ENCODE assay signal across 21 cellular contexts in genomic region chr7:2003451-2003930, GRCh38.
DNase-seq lines count a peak whose midpoint lies in the region; ATAC-seq and TF ChIP-seq lines count a peak whose summit lies in the region.
"Had no signal": no experiment of that assay in that cellular context is flagged by ENCODE, and none has a peak within 500 bp of the region (broad histone marks: within the 10 kb centered on the region; RNA-seq: fewer than 3 reads in every experiment).

No MANE protein-coding gene starts in this region.

- no peak for TF ChIP-seq CTCF in CD14-positive monocyte (IDR thresholded peaks at IDR 0.05)

- H3K9me3 Mint-ChIP-seq in CD14-positive monocyte, result peaks cover 0 to 2% (median 0%) of the 10 kb centered on the region in 7 donors
- H3K9me3 Mint-ChIP-seq: activated naive CD8-positive, alpha-beta T cell treated with anti-CD3 and anti-CD28 coated beads, Interleukin-2, amount 10 ng/mL, durations not matched to agents 7 days and 5 days; CD4-positive, alpha-beta memory T cell had no signal

- H3K4me1 Mint-ChIP-seq in CD14-positive monocyte, result no peaks in the 10 kb centered on the region
- H3K4me1 Mint-ChIP-seq in T-helper 17 cell, result peaks cover 11% of the 10 kb centered on the region
- H3K4me1 Mint-ChIP-seq: activated naive CD8-positive, alpha-beta T cell treated with anti-CD3 and anti-CD28 coated beads, Interleukin-2, amount 10 ng/mL, durations not matched to agents 7 days and 5 days had no signal

- no peak overlapping the region for H3K27ac Mint-ChIP-seq in CD14-positive monocyte
- H3K27ac Mint-ChIP-seq in T-helper 17 cell, result peak overlapping the region; percentile 29
- H3K27ac Mint-ChIP-seq: activated naive CD8-positive, alpha-beta T cell treated with anti-CD3 and anti-CD28 coated beads, Interleukin-2, amount 10 ng/mL, durations not matched to agents 7 days and 5 days had no signal

- intact Hi-C loops in CD14-positive monocyte (cut with micrococcal nuclease), result no loop called here
- intact Hi-C loops in left colon (cut with DNase I, micrococcal nuclease), result no loop called here
- intact Hi-C loops in sciatic nerve (cut with DNase I), result no loop called here

- H3K36me3 Mint-ChIP-seq in CD14-positive monocyte (peaks cover 16 to 41% of the 10 kb centered on the region in 2 donors), T-helper 17 cell (ENCODE audit: low read depth) (no peaks in the 10 kb centered on the region)
- H3K36me3 Mint-ChIP-seq: activated naive CD8-positive, alpha-beta T cell treated with anti-CD3 and anti-CD28 coated beads, Interleukin-2, amount 10 ng/mL, durations not matched to agents 7 days and 5 days had no signal

- H3K4me3 Mint-ChIP-seq in CD14-positive monocyte, result no peak overlapping the region
- no peak overlapping the region for H3K4me3 Mint-ChIP-seq in T-helper 17 cell
- H3K4me3 Mint-ChIP-seq: activated naive CD8-positive, alpha-beta T cell treated with anti-CD3 and anti-CD28 coated beads, Interleukin-2, amount 10 ng/mL, durations not matched to agents 7 days and 5 days had no signal

- no peak for ATAC-seq in T-helper 17 cell
- ATAC-seq in left colon, result no peak
- no peak for ATAC-seq in sciatic nerve
- no peak for ATAC-seq in HG02870 (IDR thresholded peaks at IDR 0.05; ENCODE audit: unreplicated experiment)

- no peaks in the 10 kb centered on the region for H3K9me3 ChIP-seq in T-helper 17 cell (ENCODE audit: control insufficient read depth, low read length, poor library complexity, severe bottlenecking)

- H3K27me3 Mint-ChIP-seq in CD14-positive monocyte (ENCODE audit: low read depth in 3 of 3) (no peaks in the 10 kb centered on the region), T-helper 17 cell (no peaks in the 10 kb centered on the region)
- H3K27me3 Mint-ChIP-seq: activated naive CD8-positive, alpha-beta T cell treated with anti-CD3 and anti-CD28 coated beads, Interleukin-2, amount 10 ng/mL, durations not matched to agents 7 days and 5 days; CD4-positive, alpha-beta memory T cell had no signal

- DNase-seq in CD14-positive monocyte (ENCODE audit: low spot score) (peak; percentile 21), T-helper 17 cell (no peak), left colon (peak; percentile 0 to 12), sciatic nerve (ENCODE audit: low spot score) (peak; percentile 33), HuH-7 (ENCODE audit: low spot score) (no peak), iPS-NIHi11 (ENCODE audit: low spot score) (no peak), AG08396 (ENCODE audit: low spot score) (no peak)
- DNase-seq: activated CD4-positive, alpha-beta T cell treated with anti-CD3 and anti-CD28 coated beads for 48 hours; activated naive CD8-positive, alpha-beta T cell treated with anti-CD3 and anti-CD28 coated beads, Interleukin-2, amount 10 ng/mL, durations not matched to agents 7 days and 5 days; CD4-positive, alpha-beta memory T cell; effector CD8-positive, alpha-beta T cell; foreskin melanocyte; HCEC 1CT; hippocampal formation; KBM-7; mammary epithelial cell; NCI-H1930; NCI-H748 treated with DMSO at 0.1 percent for 48 hours; nucleus accumbens; substantia nigra had no signal

Comparison
In these comparisons a context has a peak if more than half of its experiments do, and no peak if none do; other contexts are left out.
1. DNase-seq: peak in CD14-positive monocyte (single experiment), left colon (2 of 2) and sciatic nerve (single experiment); none in T-helper 17 cell (0 of 3), HuH-7 (single experiment), iPS-NIHi11 (single experiment) and AG08396 (single experiment).